14 cellular contexts compared by ENCODE assay signal in the genomic region with DNA sequence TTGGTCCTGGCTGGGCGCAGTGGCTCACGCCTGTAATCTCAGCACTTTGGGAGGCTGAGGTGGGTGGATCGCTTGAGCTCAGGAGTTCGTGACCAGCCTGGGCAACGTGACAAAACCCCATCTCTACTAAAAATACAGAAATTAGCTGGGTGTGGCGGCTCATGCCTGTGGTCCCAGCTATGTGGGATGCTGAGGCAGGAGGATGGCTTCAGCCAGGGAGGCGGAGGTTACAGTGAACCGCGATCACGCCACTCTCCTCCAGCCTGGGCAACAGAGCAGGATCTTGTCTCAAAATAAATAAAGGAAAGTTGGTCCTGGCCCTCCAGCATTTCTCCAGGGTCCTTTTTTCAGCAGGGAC. TPM values are rescaled to one million over a fixed set of nuclear protein-coding genes. Genes with fewer than 3 reads are reported as not detected.
DNase-seq lines count a peak whose midpoint lies in the region; ATAC-seq and TF ChIP-seq lines count a peak whose summit lies in the region.
"Had no signal": no experiment of that assay in that cellular context is flagged by ENCODE, and none has a peak within 500 bp of the region (broad histone marks: within the 10 kb centered on the region; RNA-seq: fewer than 3 reads in every experiment).

No MANE protein-coding gene starts in this region.

- no peaks in the 10 kb centered on the region for H3K9me3 ChIP-seq in CD4-positive, alpha-beta T cell (ENCODE audit: control insufficient read depth, low read length)
- H3K9me3 ChIP-seq in HCT116 (ENCODE audit: control insufficient read depth in 1 of 2, insufficient read depth in 1 of 2, low read depth in 1 of 2, low read length in 2 of 2) (no peaks in the 10 kb centered on the region), WERI-Rb-1 (ENCODE audit: severe bottlenecking) (no peaks in the 10 kb centered on the region), mesenchymal stem cell (ENCODE audit: control insufficient read depth, low read length) (no peaks in the 10 kb centered on the region)
- H3K9me3 ChIP-seq: left ventricle myocardium inferior, stomach had no signal

- no peak overlapping the region for H2BK120ac ChIP-seq in mesenchymal stem cell (ENCODE audit: low read depth, low read length)

- no peak for TF ChIP-seq RAD21 in HCT116 (IDR thresholded peaks at IDR 0.05; ENCODE audit: low read depth)

- H3K27ac ChIP-seq in CD4-positive, alpha-beta T cell (ENCODE audit: low read depth, low read length), result no peak overlapping the region
- peak overlapping the region; percentile 85 for H3K27ac ChIP-seq in HCT116 (ENCODE audit: low read depth, low read length)
- H3K27ac ChIP-seq in WERI-Rb-1, result peak overlapping the region; percentile 93
- H3K27ac ChIP-seq in mesenchymal stem cell (ENCODE audit: low read length, poor library complexity, severe bottlenecking), result no peak overlapping the region
- H3K27ac ChIP-seq: left ventricle myocardium inferior, parathyroid adenoma had no signal

- no peaks in the 10 kb centered on the region for H4K20me1 ChIP-seq in HCT116 (ENCODE audit: insufficient read depth)

- H3K4me3 Mint-ChIP-seq in CD4-positive, alpha-beta T cell, result peak overlapping the region; percentile 63

- peak overlapping the region; percentile 74 to 94 for H3K4me3 ChIP-seq in HCT116 (replicated peaks in 1 of 2; ENCODE audit: low read depth in 1 of 2, low read length in 2 of 2)
- H3K4me3 ChIP-seq in WERI-Rb-1 (ENCODE audit: low read depth, low read length), result peak overlapping the region; percentile 85
- H3K4me3 ChIP-seq in mesenchymal stem cell (ENCODE audit: insufficient read depth in 1 of 2, low read depth in 1 of 2, low read length in 2 of 2), result no peak overlapping the region

- 92% methylated on average over 7 of the region's 10 CpGs for WGBS in mesenchymal stem cell

- H2AFZ ChIP-seq in HCT116 (ENCODE audit: low read depth, low read length, poor library complexity, severe bottlenecking) (no peak overlapping the region), mesenchymal stem cell (ENCODE audit: low read depth, low read length) (no peak overlapping the region)

- intact Hi-C loops in CD4-positive, alpha-beta T cell (cut with DNase I, micrococcal nuclease), result loop anchor here in 1 of 2 experiments (5.0 to 10.0 kb wide), 2 partner anchors 159 to 739 kb away; a partner anchor contains a TSS
- intact Hi-C loops in HCT116 (cut with micrococcal nuclease), result no loop called here

- no peak for DNase-seq in CD4-positive, alpha-beta T cell
- DNase-seq in HCT116 (ENCODE audit: low read depth, low spot score), result no peak
- no peak for DNase-seq in WERI-Rb-1
- DNase-seq in mesenchymal stem cell, result no peak
- no peak for DNase-seq in cerebellar cortex (ENCODE audit: low spot score)
- no peak for DNase-seq in HT-29 (ENCODE audit: low spot score)
- no peak for DNase-seq in SW 1271 (lab: John Stamatoyannopoulos, UW)
- DNase-seq: DMS153; effector CD8-positive, alpha-beta T cell; left ventricle myocardium inferior; NCI-H345; stomach had no signal

- H3K4me1 ChIP-seq in HCT116 (ENCODE audit: control insufficient read depth in 1 of 2, insufficient read depth in 2 of 2, low read length in 2 of 2) (peaks cover 9 to 23% of the 10 kb centered on the region in 2 experiments), mesenchymal stem cell (ENCODE audit: control insufficient read depth, insufficient read depth, low read depth, low read length) (peaks cover 25% of the 10 kb centered on the region)

- H4K8ac ChIP-seq in mesenchymal stem cell (ENCODE audit: low read length), result no peak overlapping the region

- no peaks in the 10 kb centered on the region for H3K9me3 Mint-ChIP-seq in CD4-positive, alpha-beta T cell

- no peak overlapping the region for H3K27ac Mint-ChIP-seq in CD4-positive, alpha-beta T cell

- CTCF ChIA-PET in CD4-positive, alpha-beta T cell (lab: Charles Lee), result no interaction called here
- CTCF ChIA-PET in HCT116 (lab: Charles Lee), result no interaction called here

- H2BK15ac ChIP-seq in mesenchymal stem cell (ENCODE audit: low read depth, poor library complexity, severe bottlenecking), result no peak overlapping the region

- H3K9ac ChIP-seq in HCT116 (ENCODE audit: low read length) (peak overlapping the region; percentile 91), mesenchymal stem cell (ENCODE audit: low read length) (peak overlapping the region; percentile 93)
- H3K9ac ChIP-seq: parathyroid adenoma had no signal

- H3K4me1 Mint-ChIP-seq in CD4-positive, alpha-beta T cell (ENCODE audit: low read depth), result peaks cover 17% of the 10 kb centered on the region

- BruUV-seq in HCT116 (replicated peaks; lab: Mats Ljungman, UMichigan), result no TSS peak

- no peak overlapping the region for H4K91ac ChIP-seq in mesenchymal stem cell (ENCODE audit: low read length)

- H3K27me3 Mint-ChIP-seq in CD4-positive, alpha-beta T cell, result no peaks in the 10 kb centered on the region

- no peak overlapping the region for H3K4ac ChIP-seq in mesenchymal stem cell (ENCODE audit: low read depth in 1 of 2, low read length in 2 of 2)

- H3K79me1 ChIP-seq in mesenchymal stem cell (replicated peaks; ENCODE audit: low read length, poor library complexity, severe bottlenecking), result peaks cover 14% of the 10 kb centered on the region

- POLR2A ChIA-PET in CD4-positive, alpha-beta T cell (lab: Charles Lee), result no interaction called here
- POLR2A ChIA-PET in HCT116 (lab: Charles Lee), result no interaction called here

- no peak overlapping the region for H2BK12ac ChIP-seq in mesenchymal stem cell (ENCODE audit: low read length in 2 of 2)

- no peaks in the 10 kb centered on the region for H3K27me3 ChIP-seq in CD4-positive, alpha-beta T cell (ENCODE audit: control insufficient read depth, insufficient read depth, low read length)
- H3K27me3 ChIP-seq in HCT116 (ENCODE audit: insufficient read depth, low read length), result no peaks in the 10 kb centered on the region
- no peaks in the 10 kb centered on the region for H3K27me3 ChIP-seq in WERI-Rb-1 (ENCODE audit: insufficient read depth, low read depth, severe bottlenecking)
- no peaks in the 10 kb centered on the region for H3K27me3 ChIP-seq in mesenchymal stem cell (ENCODE audit: control insufficient read depth in 1 of 2, insufficient read depth in 1 of 2, low read length in 2 of 2)
- H3K27me3 ChIP-seq: stomach had no signal

- no peak overlapping the region for H2BK5ac ChIP-seq in mesenchymal stem cell (ENCODE audit: low read depth, low read length, poor library complexity, severe bottlenecking)

- H2AK5ac ChIP-seq in mesenchymal stem cell (ENCODE audit: low read length, severe bottlenecking), result no peak overlapping the region

- RAD21 ChIA-PET in HCT116 (lab: Charles Lee; ENCODE audit: low non-redundant PET in 1 of 2, low total read pairs in 2 of 2, uncharacterized antibody in 2 of 2, unreplicated experiment in 2 of 2), result no interaction called here

- ATAC-seq in CD4-positive, alpha-beta T cell (ENCODE audit: poor library complexity), result no peak
- ATAC-seq in HCT116 (no peak), HG02588 (IDR thresholded peaks at IDR 0.05; ENCODE audit: unreplicated experiment) (no peak)

- no peak overlapping the region for H3K18ac ChIP-seq in mesenchymal stem cell (ENCODE audit: low read depth in 1 of 2, low read length in 2 of 2)

- no peaks in the 10 kb centered on the region for H3K9me2 ChIP-seq in HCT116 (ENCODE audit: insufficient read depth)

- no peak for TF ChIP-seq POLR2A in HCT116 (IDR thresholded peaks at IDR 0.05; ENCODE audit: borderline replicate concordance, extremely low read depth, insufficient read depth, insufficient read length)

- H3K36me3 ChIP-seq in HCT116 (ENCODE audit: control insufficient read depth in 1 of 2, insufficient read depth in 2 of 2, low read length in 2 of 2), result peaks cover 3 to 10% of the 10 kb centered on the region in 2 experiments
- H3K36me3 ChIP-seq in WERI-Rb-1, result peaks cover 31% of the 10 kb centered on the region
- H3K36me3 ChIP-seq in mesenchymal stem cell (ENCODE audit: control insufficient read depth in 1 of 2, insufficient read depth in 2 of 2, low read depth in 1 of 2, low read length in 2 of 2), result peaks cover 10% of the 10 kb centered on the region in 2 experiments

- H3K4me2 ChIP-seq in HCT116 (ENCODE audit: low read length) (peak overlapping the region; percentile 83), mesenchymal stem cell (ENCODE audit: low read length, poor library complexity, severe bottlenecking) (no peak overlapping the region)

- H3K79me2 ChIP-seq in HCT116 (ENCODE audit: insufficient read depth, low read length), result peaks cover 51% of the 10 kb centered on the region

- no peak overlapping the region for H3K14ac ChIP-seq in mesenchymal stem cell (ENCODE audit: low read length in 2 of 2)

- peaks cover 25% of the 10 kb centered on the region for H3K36me3 Mint-ChIP-seq in CD4-positive, alpha-beta T cell (ENCODE audit: low read depth)

- H3K23ac ChIP-seq in mesenchymal stem cell (ENCODE audit: low read length in 2 of 2), result no peak overlapping the region

- TF ChIP-seq CTCF in CD4-positive, alpha-beta T cell (IDR thresholded peaks at IDR 0.05), result no peak
- TF ChIP-seq CTCF in HCT116 (IDR thresholded peaks at IDR 0.05 in 2 of 3, conservative IDR thresholded peaks at IDR 0.05 in 1 of 3; ENCODE audit: borderline replicate concordance in 1 of 3, insufficient read depth in 1 of 3, low read depth in 2 of 3, low read length in 2 of 3), result no peak
- no peak for TF ChIP-seq CTCF in WERI-Rb-1 (IDR thresholded peaks at IDR 0.05; ENCODE audit: low read depth, low read length)

TF ChIP-seq in HCT116, 20 proteins besides CTCF, POLR2A, EP300 and RAD21 (continues in another document):
- TF ChIP-seq EGR1 (IDR thresholded peaks at IDR 0.05; ENCODE audit: low read depth) (no peak), CEBPB (IDR thresholded peaks at IDR 0.05; ENCODE audit: low read depth) (no peak), CBX3 (IDR thresholded peaks at IDR 0.05; ENCODE audit: low read depth) (no peak)
- TF ChIP-seq, protein P1, sequence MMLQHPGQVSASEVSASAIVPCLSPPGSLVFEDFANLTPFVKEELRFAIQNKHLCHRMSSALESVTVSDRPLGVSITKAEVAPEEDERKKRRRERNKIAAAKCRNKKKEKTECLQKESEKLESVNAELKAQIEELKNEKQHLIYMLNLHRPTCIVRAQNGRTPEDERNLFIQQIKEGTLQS (IDR thresholded peaks at IDR 0.05), result no peak

RNA-seq across cellular contexts. Expression of a gene that starts 1.4 kb away (rescaled TPM):
- total RNA-seq in CD4-positive, alpha-beta T cell, result 10 to 100 TPM; 12.8 to 13.0 TPM
- total RNA-seq in HCT116 (2021; ENCODE audit: unreplicated experiment), result 47.4 TPM
- 37.0 and 50.4 TPM in 2 replicates for polyA plus RNA-seq in HCT116 (2012)
- 13.8 TPM for polyA plus RNA-seq in mesenchymal stem cell (2013, experiment 1 of 2)
- 13.5 TPM for polyA plus RNA-seq in mesenchymal stem cell (2013, experiment 2 of 2)
- total RNA-seq in HT-29 (2014; rRNA removed; shearing (Covaris generic)), result 68.6 and 69.1 TPM in 2 replicates

RNA-seq across cellular contexts. Expression of a gene that starts 1.5 kb away (rescaled TPM):
- total RNA-seq in CD4-positive, alpha-beta T cell, result 1 to 10 TPM; 3.6 to 3.7 TPM
- 34.7 TPM for total RNA-seq in HCT116 (2021; ENCODE audit: unreplicated experiment)
- polyA plus RNA-seq in HCT116 (2012), result 15.3 and 22.7 TPM in 2 replicates
- 15.6 TPM for polyA plus RNA-seq in mesenchymal stem cell (2013, experiment 1 of 2)
- 14.8 TPM for polyA plus RNA-seq in mesenchymal stem cell (2013, experiment 2 of 2)
- 46.6 and 48.2 TPM in 2 replicates for total RNA-seq in HT-29 (2014; rRNA removed; shearing (Covaris generic))

RNA-seq across cellular contexts. Expression of a gene that starts 10.7 kb away (rescaled TPM):
- 100 to 1,000 TPM; 157 to 160 TPM for total RNA-seq in CD4-positive, alpha-beta T cell
- 38.5 TPM for total RNA-seq in HCT116 (2021; ENCODE audit: unreplicated experiment)
- polyA plus RNA-seq in HCT116 (2012), result 41.8 and 42.5 TPM in 2 replicates
- 12.7 TPM for polyA plus RNA-seq in mesenchymal stem cell (2013, experiment 1 of 2)
- polyA plus RNA-seq in mesenchymal stem cell (2013, experiment 2 of 2), result 12.2 TPM
- 89.2 and 103 TPM in 2 replicates for total RNA-seq in HT-29 (2014; rRNA removed; shearing (Covaris generic))

Comparison
In these comparisons a context has a peak if more than half of its experiments do, and no peak if none do; other contexts are left out.
1. H3K27ac ChIP-seq: peak in HCT116 (single experiment) and WERI-Rb-1 (single experiment); none in CD4-positive, alpha-beta T cell (single experiment) and mesenchymal stem cell (single experiment).
2. H3K4me3 ChIP-seq: peak in HCT116 (2 of 2) and WERI-Rb-1 (single experiment); none in mesenchymal stem cell (0 of 2).